Comparison of ENCODE assay signal across 8 cellular contexts in the genomic region with DNA sequence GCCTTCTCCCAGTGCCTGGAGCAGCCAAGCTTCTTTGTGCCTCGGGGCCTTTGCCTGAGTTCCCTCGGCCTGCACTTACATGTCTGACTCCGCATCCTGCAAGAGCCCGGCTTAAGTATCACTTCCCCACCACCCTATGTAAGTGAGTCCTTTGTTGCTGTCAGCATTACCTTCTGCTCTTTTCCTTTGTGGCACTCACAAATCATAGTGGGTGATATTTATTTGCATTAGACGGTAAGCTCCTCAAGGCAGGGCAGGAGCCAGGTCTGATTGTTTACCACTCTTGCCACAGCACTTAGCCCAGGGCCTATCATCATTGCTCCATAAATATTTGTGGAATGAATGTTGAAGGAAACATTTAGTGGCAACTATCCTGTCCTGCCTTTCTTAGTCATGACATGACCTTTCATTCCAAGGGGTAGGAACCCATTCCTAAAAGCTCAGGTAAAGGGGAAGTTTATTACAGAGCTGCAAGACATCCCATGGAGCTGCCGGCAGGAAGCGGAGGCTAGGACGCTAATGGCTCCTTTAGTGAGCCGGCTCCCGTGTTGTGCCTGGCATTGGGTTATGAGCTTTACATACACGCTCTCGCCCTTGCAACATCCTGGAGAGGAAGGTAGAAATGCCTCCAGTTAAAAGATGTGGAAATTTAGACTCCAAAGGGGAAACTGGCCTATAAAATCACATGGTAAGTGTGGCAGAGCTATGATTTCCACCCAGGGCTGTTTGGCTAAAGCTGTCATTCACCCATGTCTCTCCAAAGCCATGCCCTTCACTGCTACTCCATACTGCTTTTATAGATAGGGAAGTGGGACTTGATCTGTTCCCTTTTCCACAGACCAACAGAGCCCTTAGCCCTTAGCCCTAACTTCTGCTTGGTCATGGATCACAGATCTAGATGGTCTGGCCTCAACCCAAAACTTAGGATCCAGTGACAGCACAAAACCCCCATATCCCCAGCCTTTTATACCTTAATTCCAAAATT.
DNase-seq lines count a peak whose midpoint lies in the region; ATAC-seq and TF ChIP-seq lines count a peak whose summit lies in the region.

No MANE protein-coding gene starts in this region.

- no peaks in the 10 kb centered on the region for H3K9me3 Mint-ChIP-seq in stimulated activated naive CD8-positive, alpha-beta T cell treated with anti-CD3 and anti-CD28 coated beads, Interleukin-15, amount 100 ng/mL, for 72 hours

- H3K4me3 Mint-ChIP-seq in stimulated activated naive CD8-positive, alpha-beta T cell treated with anti-CD3 and anti-CD28 coated beads, Interleukin-15, amount 100 ng/mL, for 72 hours, result no peak overlapping the region

- no peaks in the 10 kb centered on the region for H3K27me3 Mint-ChIP-seq in stimulated activated naive CD8-positive, alpha-beta T cell treated with anti-CD3 and anti-CD28 coated beads, Interleukin-15, amount 100 ng/mL, for 72 hours

- no peak for TF ChIP-seq CTCF in GM10248 (IDR thresholded peaks at IDR 0.05; ENCODE audit: control extremely low read depth, extremely low read depth, low read depth, missing control alignments)
- TF ChIP-seq CTCF in coronary artery (IDR thresholded peaks at IDR 0.05), result no peak

- H3K4me1 Mint-ChIP-seq in stimulated activated naive CD8-positive, alpha-beta T cell treated with anti-CD3 and anti-CD28 coated beads, Interleukin-15, amount 100 ng/mL, for 72 hours, result peaks cover 44% of the 10 kb centered on the region

- H3K4me3 ChIP-seq in coronary artery, result no peak overlapping the region

- H3K27ac Mint-ChIP-seq in stimulated activated naive CD8-positive, alpha-beta T cell treated with anti-CD3 and anti-CD28 coated beads, Interleukin-15, amount 100 ng/mL, for 72 hours, result peak overlapping the region in 1 of 2 donors; percentile 82

- peak; percentile 27 for ATAC-seq in GM21619 (IDR thresholded peaks at IDR 0.05; ENCODE audit: unreplicated experiment)
- no peak for ATAC-seq in stimulated activated naive CD8-positive, alpha-beta T cell treated with anti-CD3 and anti-CD28 coated beads, Interleukin-15, amount 100 ng/mL, for 72 hours

- CTCF ChIA-PET in GM10248 (lab: Yijun Ruan, JAX), result interaction anchor here (0.7 to 2.8 kb wide), 14 partner anchors 11 to 494 kb away, joined by 3 to 12 read pairs (median 3); a partner anchor contains a TSS

- DNase-seq in GM10248 (ENCODE audit: extremely low spot score), result peak; percentile 62
- peak; percentile 75 to 78 for DNase-seq in NOMO-1 (lab: John Stamatoyannopoulos, UW; ENCODE audit: unreplicated experiment in 2 of 2)
- peak; percentile 78 for DNase-seq in kidney tubule cell (ENCODE audit: low spot score)
- DNase-seq in stimulated activated naive CD8-positive, alpha-beta T cell treated with anti-CD3 and anti-CD28 coated beads, Interleukin-15, amount 100 ng/mL, for 72 hours, result no peak
- no peak for DNase-seq in effector CD4-positive, alpha-beta T cell
- DNase-seq in coronary artery (ENCODE audit: low spot score), result no peak
- no peak for DNase-seq in NK-92 (lab: John Stamatoyannopoulos, UW; ENCODE audit: unreplicated experiment)

- POLR2A ChIA-PET in GM10248 (lab: Yijun Ruan, JAX), result interaction anchor here (0.7 to 1.4 kb wide), 2 partner anchors 44 to 46 kb away, joined by 5 to 6 read pairs; no protein-coding TSS in a partner anchor

- H3K27ac ChIP-seq in coronary artery, result peak overlapping the region in 1 of 2 donors; percentile 38

Comparison
In these comparisons a context has a peak if more than half of its experiments do, and no peak if none do; other contexts are left out.
1. DNase-seq: peak in GM10248 (single experiment), NOMO-1 (2 of 2) and kidney tubule cell (single experiment); none in stimulated activated naive CD8-positive, alpha-beta T cell treated with anti-CD3 and anti-CD28 coated beads, Interleukin-15, amount 100 ng/mL, for 72 hours (0 of 2), effector CD4-positive, alpha-beta T cell (single experiment), coronary artery (single experiment) and NK-92 (single experiment).